Comparison of ENCODE assay signal across 24 cellular contexts in genomic region chr7:147636553-147636952, GRCh38.
"Had no signal": no experiment of that assay in that cellular context is flagged by ENCODE, and none has a peak within 500 bp of the region (broad histone marks: within the 10 kb centered on the region; RNA-seq: fewer than 3 reads in every experiment).

No MANE protein-coding gene starts in this region.

- H3K4me1 ChIP-seq: colonic mucosa, esophagus squamous epithelium, gastrocnemius medialis, heart right ventricle, left lung, lower lobe of right lung had no signal

- ATAC-seq: effector memory CD8-positive, alpha-beta T cell; esophagus mucosa; gastrocnemius medialis; heart right ventricle; left cardiac atrium; left lung; left ventricle myocardium superior; lower lobe of right lung had no signal

- H3K27me3 ChIP-seq: colonic mucosa, esophagus squamous epithelium, gastrocnemius medialis, heart right ventricle, left lung had no signal

- DNase-seq: colonic mucosa; cortex of kidney; effector CD8-positive, alpha-beta T cell; effector memory CD8-positive, alpha-beta T cell; endodermal cell; erythroblast; esophagus squamous epithelium; foreskin fibroblast; foreskin melanocyte; gastrocnemius medialis; glutamatergic neuron; head of caudate nucleus; heart right ventricle; hippocampal formation; left cardiac atrium; left lung; left ventricle myocardium superior; lower lobe of right lung; mesenchymal stem cell had no signal

- H3K9me3 ChIP-seq: colonic mucosa, esophagus squamous epithelium, gastrocnemius medialis, lower lobe of right lung had no signal

- H3K27ac ChIP-seq: colonic mucosa, epithelial cell of prostate, esophagus squamous epithelium, gastrocnemius medialis, heart right ventricle, left lung, lower lobe of right lung had no signal

- H3K36me3 ChIP-seq: colonic mucosa, esophagus squamous epithelium, gastrocnemius medialis, heart right ventricle, left lung, lower lobe of right lung had no signal

- FAIRE-seq: endometrium, islet of Langerhans, keratinocyte had no signal

- H3K4me3 ChIP-seq: colonic mucosa, esophagus squamous epithelium, gastrocnemius medialis, heart right ventricle, left lung, lower lobe of right lung had no signal
